In the genomic region with DNA sequence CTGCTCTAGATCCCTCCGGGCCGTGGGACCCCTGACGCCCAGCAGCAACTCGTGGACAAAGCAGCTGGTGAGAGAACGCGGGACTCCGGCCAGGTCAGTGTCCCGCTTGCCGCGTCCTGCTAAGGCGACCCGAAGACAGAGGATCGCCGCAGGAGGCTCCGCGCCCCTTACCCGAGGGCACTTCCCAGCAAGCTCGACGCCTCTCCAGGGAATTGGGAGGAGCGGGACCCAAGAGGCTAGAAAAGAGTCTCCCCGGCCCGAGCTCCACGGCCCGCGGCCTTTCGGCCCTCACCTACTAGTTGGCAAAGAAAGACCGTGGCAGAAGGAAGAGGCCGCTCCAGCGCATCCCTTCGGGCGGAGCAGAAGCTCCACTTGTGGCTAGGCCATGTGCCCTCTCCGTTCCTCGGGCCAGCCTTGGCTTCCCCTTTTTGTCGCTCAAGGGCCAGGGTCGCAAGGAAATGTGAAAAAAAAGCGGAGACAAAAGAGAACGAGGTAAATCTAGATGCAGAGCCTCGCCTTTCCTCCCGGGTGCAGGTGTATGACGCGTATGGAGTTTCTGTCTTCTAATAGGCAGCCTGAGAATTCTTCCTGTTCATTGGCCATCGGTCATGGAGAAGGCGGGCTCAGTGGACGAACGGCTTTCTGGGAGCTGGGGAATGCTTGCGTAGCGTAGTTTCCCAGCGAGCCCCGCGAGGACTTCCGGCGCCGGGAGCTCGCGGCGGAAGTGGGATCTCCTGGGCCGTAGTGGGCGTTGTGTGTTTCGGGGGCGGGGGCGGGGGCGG, we compare ENCODE assay signal across 1 cellular context.
A peak's percentile ranks its signal among the peaks of the same experiment; 100 is the strongest.
TF ChIP-seq lines count a peak whose summit lies in the region.

A gene with protein sequence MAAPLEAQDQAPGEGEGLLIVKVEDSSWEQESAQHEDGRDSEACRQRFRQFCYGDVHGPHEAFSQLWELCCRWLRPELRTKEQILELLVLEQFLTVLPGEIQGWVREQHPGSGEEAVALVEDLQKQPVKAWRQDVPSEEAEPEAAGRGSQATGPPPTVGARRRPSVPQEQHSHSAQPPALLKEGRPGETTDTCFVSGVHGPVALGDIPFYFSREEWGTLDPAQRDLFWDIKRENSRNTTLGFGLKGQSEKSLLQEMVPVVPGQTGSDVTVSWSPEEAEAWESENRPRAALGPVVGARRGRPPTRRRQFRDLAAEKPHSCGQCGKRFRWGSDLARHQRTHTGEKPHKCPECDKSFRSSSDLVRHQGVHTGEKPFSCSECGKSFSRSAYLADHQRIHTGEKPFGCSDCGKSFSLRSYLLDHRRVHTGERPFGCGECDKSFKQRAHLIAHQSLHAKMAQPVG (plus strand): TSS at position 692 of the 782 bp plus-strand sequence. CDS start 2,252 bp downstream, outside the sequence.

TF ChIP-seq in HepG2, 621 proteins besides CTCF, POLR2A, EP300 and RAD21 (continued from another document and continues in another):
- TF ChIP-seq, protein P1, sequence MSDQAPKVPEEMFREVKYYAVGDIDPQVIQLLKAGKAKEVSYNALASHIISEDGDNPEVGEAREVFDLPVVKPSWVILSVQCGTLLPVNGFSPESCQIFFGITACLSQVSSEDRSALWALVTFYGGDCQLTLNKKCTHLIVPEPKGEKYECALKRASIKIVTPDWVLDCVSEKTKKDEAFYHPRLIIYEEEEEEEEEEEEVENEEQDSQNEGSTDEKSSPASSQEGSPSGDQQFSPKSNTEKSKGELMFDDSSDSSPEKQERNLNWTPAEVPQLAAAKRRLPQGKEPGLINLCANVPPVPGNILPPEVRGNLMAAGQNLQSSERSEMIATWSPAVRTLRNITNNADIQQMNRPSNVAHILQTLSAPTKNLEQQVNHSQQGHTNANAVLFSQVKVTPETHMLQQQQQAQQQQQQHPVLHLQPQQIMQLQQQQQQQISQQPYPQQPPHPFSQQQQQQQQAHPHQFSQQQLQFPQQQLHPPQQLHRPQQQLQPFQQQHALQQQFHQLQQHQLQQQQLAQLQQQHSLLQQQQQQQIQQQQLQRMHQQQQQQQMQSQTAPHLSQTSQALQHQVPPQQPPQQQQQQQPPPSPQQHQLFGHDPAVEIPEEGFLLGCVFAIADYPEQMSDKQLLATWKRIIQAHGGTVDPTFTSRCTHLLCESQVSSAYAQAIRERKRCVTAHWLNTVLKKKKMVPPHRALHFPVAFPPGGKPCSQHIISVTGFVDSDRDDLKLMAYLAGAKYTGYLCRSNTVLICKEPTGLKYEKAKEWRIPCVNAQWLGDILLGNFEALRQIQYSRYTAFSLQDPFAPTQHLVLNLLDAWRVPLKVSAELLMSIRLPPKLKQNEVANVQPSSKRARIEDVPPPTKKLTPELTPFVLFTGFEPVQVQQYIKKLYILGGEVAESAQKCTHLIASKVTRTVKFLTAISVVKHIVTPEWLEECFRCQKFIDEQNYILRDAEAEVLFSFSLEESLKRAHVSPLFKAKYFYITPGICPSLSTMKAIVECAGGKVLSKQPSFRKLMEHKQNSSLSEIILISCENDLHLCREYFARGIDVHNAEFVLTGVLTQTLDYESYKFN (CRISPR knock-in tag; conservative IDR thresholded peaks at IDR 0.05) = 0 out of 2 replicates have a peak, but pooled peaks have one; percentile 8
- TF ChIP-seq, protein P2, sequence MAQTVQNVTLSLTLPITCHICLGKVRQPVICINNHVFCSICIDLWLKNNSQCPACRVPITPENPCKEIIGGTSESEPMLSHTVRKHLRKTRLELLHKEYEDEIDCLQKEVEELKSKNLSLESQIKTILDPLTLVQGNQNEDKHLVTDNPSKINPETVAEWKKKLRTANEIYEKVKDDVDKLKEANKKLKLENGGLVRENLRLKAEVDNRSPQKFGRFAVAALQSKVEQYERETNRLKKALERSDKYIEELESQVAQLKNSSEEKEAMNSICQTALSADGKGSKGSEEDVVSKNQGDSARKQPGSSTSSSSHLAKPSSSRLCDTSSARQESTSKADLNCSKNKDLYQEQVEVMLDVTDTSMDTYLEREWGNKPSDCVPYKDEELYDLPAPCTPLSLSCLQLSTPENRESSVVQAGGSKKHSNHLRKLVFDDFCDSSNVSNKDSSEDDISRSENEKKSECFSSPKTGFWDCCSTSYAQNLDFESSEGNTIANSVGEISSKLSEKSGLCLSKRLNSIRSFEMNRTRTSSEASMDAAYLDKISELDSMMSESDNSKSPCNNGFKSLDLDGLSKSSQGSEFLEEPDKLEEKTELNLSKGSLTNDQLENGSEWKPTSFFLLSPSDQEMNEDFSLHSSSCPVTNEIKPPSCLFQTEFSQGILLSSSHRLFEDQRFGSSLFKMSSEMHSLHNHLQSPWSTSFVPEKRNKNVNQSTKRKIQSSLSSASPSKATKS (CRISPR knock-in tag; IDR thresholded peaks at IDR 0.05) = no peak
- TF ChIP-seq ZBTB42 (CRISPR knock-in tag; IDR thresholded peaks at IDR 0.05) (no peak), CHD4 (IDR thresholded peaks at IDR 0.05; ENCODE audit: borderline replicate concordance, low read length) (no peak), HCFC1 (IDR thresholded peaks at IDR 0.05; ENCODE audit: low read depth, low read length) (peak; percentile 53), KDM4B (CRISPR knock-in tag; IDR thresholded peaks at IDR 0.05) (0 out of 2 replicates have a peak, but pooled peaks have one; percentile 15), NFRKB (IDR thresholded peaks at IDR 0.05) (no peak), STAG1 (CRISPR knock-in tag; IDR thresholded peaks at IDR 0.05) (no peak), ZNF224 (CRISPR knock-in tag; IDR thresholded peaks at IDR 0.05) (no peak), CENPBD1 (CRISPR knock-in tag; IDR thresholded peaks at IDR 0.05; ENCODE audit: borderline replicate concordance, low read depth) (no peak), ZSCAN20 (CRISPR knock-in tag; IDR thresholded peaks at IDR 0.05; ENCODE audit: borderline replicate concordance) (0 out of 2 replicates have a peak, but pooled peaks have one; percentile 46), ZNF7 (CRISPR knock-in tag; IDR thresholded peaks at IDR 0.05) (no peak), ZNF607 (CRISPR knock-in tag; IDR thresholded peaks at IDR 0.05; ENCODE audit: borderline replicate concordance) (no peak), ZMYM3 (CRISPR knock-in tag; IDR thresholded peaks at IDR 0.05) (no peak), ZNF558 (CRISPR knock-in tag; IDR thresholded peaks at IDR 0.05; ENCODE audit: borderline replicate concordance) (no peak), PPARG (CRISPR knock-in tag; conservative IDR thresholded peaks at IDR 0.05) (no peak), MXI1 (IDR thresholded peaks at IDR 0.05; ENCODE audit: borderline replicate concordance, low read depth, low read length) (peak; percentile 49; the same call in 1 of the 3 replicates), ZNF180 (CRISPR knock-in tag; IDR thresholded peaks at IDR 0.05; ENCODE audit: borderline replicate concordance, low read depth) (no peak), KLF12 (CRISPR knock-in tag; IDR thresholded peaks at IDR 0.05; ENCODE audit: borderline replicate concordance) (0 out of 2 replicates have a peak, but pooled peaks have one; percentile 48), ZNF660 (CRISPR knock-in tag; IDR thresholded peaks at IDR 0.05; ENCODE audit: borderline replicate concordance, low read depth) (no peak), POLR2G (IDR thresholded peaks at IDR 0.05; ENCODE audit: low read depth, low read length) (peak; percentile 86), ZBTB3 (CRISPR knock-in tag; IDR thresholded peaks at IDR 0.05; ENCODE audit: borderline replicate concordance, low read depth) (no peak), KLF6 (CRISPR knock-in tag; IDR thresholded peaks at IDR 0.05) (peak; percentile 47; the same call in 1 of the 2 replicates), ZFP41 (CRISPR knock-in tag; IDR thresholded peaks at IDR 0.05; ENCODE audit: borderline replicate concordance) (no peak), ZFP90 (CRISPR knock-in tag; IDR thresholded peaks at IDR 0.05; ENCODE audit: borderline replicate concordance) (no peak), MLX (CRISPR knock-in tag; IDR thresholded peaks at IDR 0.05) (no peak), ARID5B (CRISPR knock-in tag; IDR thresholded peaks at IDR 0.05) (no peak), PHB2 (IDR thresholded peaks at IDR 0.05; ENCODE audit: partially characterized antibody) (no peak), ZNF724P (CRISPR knock-in tag; IDR thresholded peaks at IDR 0.05; ENCODE audit: borderline replicate concordance) (no peak; the same call in 1 of the 2 replicates), THAP11 (CRISPR knock-in tag; IDR thresholded peaks at IDR 0.05) (peak; percentile 92), THAP8 (CRISPR knock-in tag; IDR thresholded peaks at IDR 0.05; ENCODE audit: borderline replicate concordance) (no peak), HNF4G (IDR thresholded peaks at IDR 0.05; ENCODE audit: borderline replicate concordance, low read depth, low read length) (no peak), HNF4G (CRISPR knock-in tag; IDR thresholded peaks at IDR 0.05; ENCODE audit: borderline replicate concordance, low read depth) (no peak), ZSCAN25 (CRISPR knock-in tag; IDR thresholded peaks at IDR 0.05) (no peak), FOSL1 (CRISPR knock-in tag; IDR thresholded peaks at IDR 0.05; ENCODE audit: borderline replicate concordance) (no peak), ATF7-NPFF (CRISPR knock-in tag; IDR thresholded peaks at IDR 0.05; ENCODE audit: low read depth) (0 out of 2 replicates have a peak, but pooled peaks have one; percentile 21), DNMT1 (CRISPR knock-in tag; IDR thresholded peaks at IDR 0.05) (no peak), ZNF761 (CRISPR knock-in tag; conservative IDR thresholded peaks at IDR 0.05) (no peak), DPF2 (CRISPR knock-in tag; IDR thresholded peaks at IDR 0.05; ENCODE audit: borderline replicate concordance, low read depth) (no peak), ZNF777 (CRISPR knock-in tag; IDR thresholded peaks at IDR 0.05) (no peak), ATF7 (IDR thresholded peaks at IDR 0.05) (no peak), ATF7 (CRISPR knock-in tag; IDR thresholded peaks at IDR 0.05) (no peak)
- TF ChIP-seq, protein P3, sequence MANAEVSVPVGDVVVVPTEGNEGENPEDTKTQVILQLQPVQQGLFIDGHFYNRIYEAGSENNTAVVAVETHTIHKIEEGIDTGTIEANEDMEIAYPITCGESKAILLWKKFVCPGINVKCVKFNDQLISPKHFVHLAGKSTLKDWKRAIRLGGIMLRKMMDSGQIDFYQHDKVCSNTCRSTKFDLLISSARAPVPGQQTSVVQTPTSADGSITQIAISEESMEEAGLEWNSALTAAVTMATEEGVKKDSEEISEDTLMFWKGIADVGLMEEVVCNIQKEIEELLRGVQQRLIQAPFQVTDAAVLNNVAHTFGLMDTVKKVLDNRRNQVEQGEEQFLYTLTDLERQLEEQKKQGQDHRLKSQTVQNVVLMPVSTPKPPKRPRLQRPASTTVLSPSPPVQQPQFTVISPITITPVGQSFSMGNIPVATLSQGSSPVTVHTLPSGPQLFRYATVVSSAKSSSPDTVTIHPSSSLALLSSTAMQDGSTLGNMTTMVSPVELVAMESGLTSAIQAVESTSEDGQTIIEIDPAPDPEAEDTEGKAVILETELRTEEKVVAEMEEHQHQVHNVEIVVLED (CRISPR knock-in tag; IDR thresholded peaks at IDR 0.05; ENCODE audit: borderline replicate concordance) = peak; percentile 81
- TF ChIP-seq, protein P4, sequence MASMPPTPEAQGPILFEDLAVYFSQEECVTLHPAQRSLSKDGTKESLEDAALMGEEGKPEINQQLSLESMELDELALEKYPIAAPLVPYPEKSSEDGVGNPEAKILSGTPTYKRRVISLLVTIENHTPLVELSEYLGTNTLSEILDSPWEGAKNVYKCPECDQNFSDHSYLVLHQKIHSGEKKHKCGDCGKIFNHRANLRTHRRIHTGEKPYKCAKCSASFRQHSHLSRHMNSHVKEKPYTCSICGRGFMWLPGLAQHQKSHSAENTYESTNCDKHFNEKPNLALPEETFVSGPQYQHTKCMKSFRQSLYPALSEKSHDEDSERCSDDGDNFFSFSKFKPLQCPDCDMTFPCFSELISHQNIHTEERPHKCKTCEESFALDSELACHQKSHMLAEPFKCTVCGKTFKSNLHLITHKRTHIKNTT (CRISPR knock-in tag; IDR thresholded peaks at IDR 0.05) = no peak
- TF ChIP-seq, protein P5, sequence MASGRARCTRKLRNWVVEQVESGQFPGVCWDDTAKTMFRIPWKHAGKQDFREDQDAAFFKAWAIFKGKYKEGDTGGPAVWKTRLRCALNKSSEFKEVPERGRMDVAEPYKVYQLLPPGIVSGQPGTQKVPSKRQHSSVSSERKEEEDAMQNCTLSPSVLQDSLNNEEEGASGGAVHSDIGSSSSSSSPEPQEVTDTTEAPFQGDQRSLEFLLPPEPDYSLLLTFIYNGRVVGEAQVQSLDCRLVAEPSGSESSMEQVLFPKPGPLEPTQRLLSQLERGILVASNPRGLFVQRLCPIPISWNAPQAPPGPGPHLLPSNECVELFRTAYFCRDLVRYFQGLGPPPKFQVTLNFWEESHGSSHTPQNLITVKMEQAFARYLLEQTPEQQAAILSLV (CRISPR knock-in tag; IDR thresholded peaks at IDR 0.05; ENCODE audit: borderline replicate concordance) = no peak
